8 cellular contexts compared by ENCODE assay signal in the genomic region with DNA sequence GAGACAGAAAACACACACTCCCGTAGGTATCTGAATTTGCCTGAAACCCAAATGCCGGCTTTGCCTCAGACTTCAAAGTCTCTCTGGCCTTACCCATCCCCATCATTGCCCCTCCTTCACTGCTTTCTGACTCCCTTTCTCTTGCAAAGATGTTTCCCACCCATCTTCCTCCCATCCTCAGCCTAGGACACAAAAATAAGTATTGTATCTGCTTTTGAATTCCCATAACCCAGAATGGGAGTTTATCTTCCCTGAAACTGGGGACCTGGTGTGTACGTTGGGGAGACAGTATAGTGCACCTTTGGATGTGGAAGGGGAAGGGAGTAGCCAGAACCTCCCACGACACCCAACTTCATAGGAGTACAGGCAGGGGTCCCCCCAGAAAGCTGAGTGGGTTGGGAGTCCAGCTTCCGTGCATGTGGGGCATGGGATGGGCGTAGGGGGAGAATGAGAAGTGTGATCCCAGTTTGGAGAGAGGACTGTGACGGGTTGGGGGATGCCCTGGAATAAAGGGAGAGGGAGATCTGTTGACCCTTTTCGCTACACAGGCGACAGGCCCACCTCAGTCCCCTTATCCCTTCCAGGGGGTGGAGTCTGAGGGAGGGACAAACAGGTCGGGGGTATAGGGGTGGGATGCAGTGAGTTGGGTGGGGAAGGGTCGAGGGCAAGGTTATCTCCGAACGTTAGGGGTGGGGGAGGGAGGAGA. TPM values are rescaled to one million over a fixed set of nuclear protein-coding genes. Genes with fewer than 3 reads are reported as not detected.
DNase-seq lines count a peak whose midpoint lies in the region; ATAC-seq and TF ChIP-seq lines count a peak whose summit lies in the region.

No MANE protein-coding gene starts in this region.

- H3K27me3 ChIP-seq in ACC112 (ENCODE audit: insufficient read depth, low read length), result peaks cover 8% of the 10 kb centered on the region; the same call in 1 of the 2 replicates

- H3K9me3 Mint-ChIP-seq in IgD-negative memory B cell (no peaks in the 10 kb centered on the region), nephron progenitor cell (no peaks in the 10 kb centered on the region)

- peak overlapping the region; percentile 72 for H2AFZ ChIP-seq in ACC112 (ENCODE audit: low read length, unreplicated experiment)

- H3K36me3 Mint-ChIP-seq in IgD-negative memory B cell (no peaks in the 10 kb centered on the region), nephron progenitor cell (ENCODE audit: low read depth) (no peaks in the 10 kb centered on the region)

- no peak overlapping the region for H3K27ac ChIP-seq in ACC112 (ENCODE audit: low read depth, low read length)
- H3K27ac ChIP-seq in coronary artery, result peak overlapping the region in 1 of 2 donors; percentile 65

- peaks cover 25% of the 10 kb centered on the region for H3K4me1 ChIP-seq in ACC112 (ENCODE audit: control insufficient read depth, insufficient read depth, low read length, unreplicated experiment)

- H3K79me2 ChIP-seq in ACC112 (ENCODE audit: control insufficient read depth, insufficient read depth, low read length, unreplicated experiment), result peaks cover 24% of the 10 kb centered on the region

- H3K27me3 Mint-ChIP-seq in IgD-negative memory B cell (peaks cover 3% of the 10 kb centered on the region), nephron progenitor cell (ENCODE audit: low read depth, poor library complexity) (peaks cover 56% of the 10 kb centered on the region)

- H3K4me3 ChIP-seq in ACC112 (ENCODE audit: low read depth, low read length) (peak overlapping the region; percentile 78), coronary artery (peak overlapping the region; percentile 75)

- no peak for TF ChIP-seq CTCF in coronary artery (IDR thresholded peaks at IDR 0.05)
- TF ChIP-seq CTCF in nephron progenitor cell (IDR thresholded peaks at IDR 0.05), result no peak

- peaks cover 16 to 32% (median 29%) of the 10 kb centered on the region in 3 donors for H3K4me1 Mint-ChIP-seq in IgD-negative memory B cell
- H3K4me1 Mint-ChIP-seq in nephron progenitor cell, result peaks cover 64% of the 10 kb centered on the region

- H3K4me3 Mint-ChIP-seq in IgD-negative memory B cell (peak overlapping the region; percentile 28 to 83 (median 53)), nephron progenitor cell (peak overlapping the region; percentile 67)

- no peak for ATAC-seq in left lobe of liver
- no peak for ATAC-seq in GM18858 (IDR thresholded peaks at IDR 0.05; ENCODE audit: unreplicated experiment)

- no peaks in the 10 kb centered on the region for H3K36me3 ChIP-seq in ACC112 (ENCODE audit: insufficient read depth, low read length)

- peak overlapping the region in 2 of 3 donors; percentile 16 to 93 for H3K27ac Mint-ChIP-seq in IgD-negative memory B cell
- no peak overlapping the region for H3K27ac Mint-ChIP-seq in nephron progenitor cell

- DNase-seq in coronary artery (ENCODE audit: low spot score), result peak; percentile 67
- DNase-seq in nephron progenitor cell, result no peak
- DNase-seq in central memory CD4-positive, alpha-beta T cell, result no peak
- no peak for DNase-seq in left lobe of liver (ENCODE audit: low spot score)
- no peak for DNase-seq in HuH-7 (ENCODE audit: low spot score)

RNA-seq across cellular contexts. Expression of a gene that starts 0.5 kb away (rescaled TPM):
- not detected for polyA plus RNA-seq in IgD-negative memory B cell
- total RNA-seq in left lobe of liver, result 0.05 TPM

RNA-seq across cellular contexts. Expression of a gene that starts 2.4 kb away (rescaled TPM):
- 79.0 TPM for polyA plus RNA-seq in IgD-negative memory B cell
- total RNA-seq in left lobe of liver, result 28.9 TPM

RNA-seq across cellular contexts. Expression of a gene that starts 26.7 kb away (rescaled TPM):
- 6.3 TPM for polyA plus RNA-seq in IgD-negative memory B cell
- total RNA-seq in left lobe of liver, result 59.6 TPM

RNA-seq across cellular contexts. Expression of a gene that starts 29.0 kb away (rescaled TPM):
- 32.2 TPM for polyA plus RNA-seq in IgD-negative memory B cell
- total RNA-seq in left lobe of liver, result 13.9 TPM

RNA-seq across cellular contexts. Expression of a gene that starts 41.6 kb away (rescaled TPM):
- polyA plus RNA-seq in IgD-negative memory B cell, result 15.5 TPM
- total RNA-seq in left lobe of liver, result 11.8 TPM
